In genomic region chr1:33369081-33369480, GRCh38 we compare ENCODE assay signal across 25 cellular contexts. TPM values are rescaled to one million over a fixed set of nuclear protein-coding genes. Genes with fewer than 3 reads are reported as not detected.
DNase-seq lines count a peak whose midpoint lies in the region; ATAC-seq, FAIRE-seq and TF ChIP-seq lines count a peak whose summit lies in the region.
"Had no signal": no experiment of that assay in that cellular context is flagged by ENCODE, and none has a peak within 500 bp of the region (broad histone marks: within the 10 kb centered on the region; RNA-seq: fewer than 3 reads in every experiment).

No MANE protein-coding gene starts in this region.

- no peak for TF ChIP-seq RAD21 in HCT116 (IDR thresholded peaks at IDR 0.05; ENCODE audit: low read depth)

- H3K9me3 ChIP-seq in HCT116 (ENCODE audit: control insufficient read depth in 1 of 2, insufficient read depth in 1 of 2, low read depth in 1 of 2, low read length in 2 of 2) (no peaks in the 10 kb centered on the region), neuronal stem cell (replicated peaks in 1 of 2; ENCODE audit: control insufficient read depth in 2 of 2, insufficient read depth in 1 of 2, low read depth in 1 of 2, low read length in 2 of 2) (no peaks in the 10 kb centered on the region), vagina (no peaks in the 10 kb centered on the region)
- H3K9me3 ChIP-seq: A549; BE2C; BLaER1 treated with 17β-estradiol and CSF1 and Interleukin-3, amounts not matched to agents 10 nM and 100 nM had no signal

- no peak overlapping the region for H3K9ac ChIP-seq in HCT116 (ENCODE audit: low read length)
- H3K9ac ChIP-seq in neuronal stem cell (ENCODE audit: low read depth, low read length, poor library complexity) = peak overlapping the region; percentile 75
- H3K9ac ChIP-seq: BLaER1 treated with 17β-estradiol and CSF1 and Interleukin-3, amounts not matched to agents 10 nM and 100 nM had no signal

- H3K27me3 ChIP-seq in HCT116 (ENCODE audit: insufficient read depth, low read length) (no peaks in the 10 kb centered on the region), neuronal stem cell (ENCODE audit: control insufficient read depth in 3 of 3, insufficient read depth in 3 of 3, low read depth in 1 of 3, low read length in 3 of 3) (no peaks in the 10 kb centered on the region), vagina (no peaks in the 10 kb centered on the region)
- H3K27me3 ChIP-seq: BE2C; BLaER1 treated with 17β-estradiol and CSF1 and Interleukin-3, amounts not matched to agents 10 nM and 100 nM had no signal

- H3K4me2 ChIP-seq in HCT116 (ENCODE audit: low read length) (no peak overlapping the region), neuronal stem cell (ENCODE audit: insufficient read depth, low read length, poor library complexity, severe bottlenecking) (no peak overlapping the region)
- H3K4me2 ChIP-seq: A549; BLaER1 treated with 17β-estradiol and CSF1 and Interleukin-3, amounts not matched to agents 10 nM and 100 nM; GM23338 had no signal

- TF ChIP-seq CTCF in HCT116 (IDR thresholded peaks at IDR 0.05 in 2 of 3, conservative IDR thresholded peaks at IDR 0.05 in 1 of 3; ENCODE audit: borderline replicate concordance in 1 of 3, insufficient read depth in 1 of 3, low read depth in 2 of 3, low read length in 2 of 3) (no peak), RWPE1 (conservative IDR thresholded peaks at IDR 0.05; ENCODE audit: low read depth) (no peak), glutamatergic neuron (IDR thresholded peaks at IDR 0.05; ENCODE audit: partially characterized antibody, unreplicated experiment) (no peak), vagina (IDR thresholded peaks at IDR 0.05) (no peak)

- peak overlapping the region; percentile 29 for H2AK5ac ChIP-seq in neuronal stem cell (ENCODE audit: low read depth, low read length)

- no peak overlapping the region for H4K8ac ChIP-seq in neuronal stem cell (ENCODE audit: low read depth, low read length)

- peak overlapping the region; percentile 91 for H2BK15ac ChIP-seq in neuronal stem cell (ENCODE audit: low read length)

- H3K79me1 ChIP-seq in neuronal stem cell (ENCODE audit: low read depth, low read length) = no peaks in the 10 kb centered on the region

- peak overlapping the region; percentile 39 for H3K27ac Mint-ChIP-seq in glutamatergic neuron (ENCODE audit: unreplicated experiment)
- H3K27ac Mint-ChIP-seq: CD4-positive, alpha-beta memory T cell; GM23338; H9; HFFc6 had no signal

- intact Hi-C loops in HCT116 (cut with micrococcal nuclease) = loop anchor here (2.0 to 10.0 kb wide), 3 partner anchors 103 to 244 kb away; partner anchors contain the start of gene ZSCAN20
- intact Hi-C loops in vagina (cut with DNase I) = loop anchor here (5.0 to 10.0 kb wide), 2 partner anchors 72 to 96 kb away; no protein-coding TSS in a partner anchor

- H3K36me3 ChIP-seq in HCT116 (ENCODE audit: control insufficient read depth in 1 of 2, insufficient read depth in 2 of 2, low read length in 2 of 2) (peaks cover 33 to 71% of the 10 kb centered on the region in 2 experiments; a peak in 3 of 4 replicates), neuronal stem cell (replicated peaks in 1 of 2; ENCODE audit: control insufficient read depth in 2 of 2, insufficient read depth in 2 of 2, low read length in 2 of 2) (no peaks in the 10 kb centered on the region), vagina (no peaks in the 10 kb centered on the region)
- H3K36me3 ChIP-seq: BE2C; BLaER1 treated with 17β-estradiol and CSF1 and Interleukin-3, amounts not matched to agents 10 nM and 100 nM had no signal

- no peak overlapping the region for H3K4ac ChIP-seq in neuronal stem cell (ENCODE audit: low read length)

- no CpG with 5 or more reads among the region's 9 CpGs for WGBS in neuronal stem cell (ENCODE audit: extremely low coverage in 2 of 2, insufficient read length in 2 of 2, insufficient replicate concordance in 1 of 2), 2 donors

- no peak overlapping the region for H2BK120ac ChIP-seq in neuronal stem cell (ENCODE audit: low read depth, low read length)

- peaks cover 18% of the 10 kb centered on the region for H3K9me3 Mint-ChIP-seq in glutamatergic neuron (ENCODE audit: unreplicated experiment)
- H3K9me3 Mint-ChIP-seq: CD4-positive, alpha-beta memory T cell; GM23338; HFFc6 had no signal

- H4K20me1 ChIP-seq in HCT116 (ENCODE audit: insufficient read depth) = no peaks in the 10 kb centered on the region

- H3K14ac ChIP-seq in neuronal stem cell (ENCODE audit: low read length) = peak overlapping the region; percentile 1

- H3K4me1 ChIP-seq in HCT116 (ENCODE audit: control insufficient read depth in 1 of 2, insufficient read depth in 2 of 2, low read length in 2 of 2) (0 out of 4 replicates have a peak, but pooled peaks cover 0 to 3% of the 10 kb centered on the region in 2 experiments), neuronal stem cell (ENCODE audit: control insufficient read depth in 2 of 2, insufficient read depth in 1 of 2, low read depth in 1 of 2, low read length in 2 of 2) (peaks cover 41 to 43% of the 10 kb centered on the region in 2 donors), vagina (peaks cover 40% of the 10 kb centered on the region)
- H3K4me1 ChIP-seq: A549 had no signal

- H3K27me3 Mint-ChIP-seq in glutamatergic neuron (ENCODE audit: unreplicated experiment) = peaks cover 10% of the 10 kb centered on the region

- H3K27ac ChIP-seq in HCT116 (ENCODE audit: low read depth, low read length) = no peak overlapping the region
- peak overlapping the region; percentile 9; the same call in 1 of the 2 replicates for H3K27ac ChIP-seq in RWPE1
- H3K27ac ChIP-seq in neuronal stem cell (replicated peaks; ENCODE audit: low read length) = no peak overlapping the region
- no peak overlapping the region for H3K27ac ChIP-seq in vagina
- H3K27ac ChIP-seq: A549; BLaER1 treated with 17β-estradiol and CSF1 and Interleukin-3, amounts not matched to agents 10 nM and 100 nM had no signal

- peak overlapping the region; percentile 45 for H2BK5ac ChIP-seq in neuronal stem cell (ENCODE audit: low read length)

- H3K79me2 ChIP-seq in HCT116 (ENCODE audit: insufficient read depth, low read length) = no peaks in the 10 kb centered on the region; the same call in 1 of the 2 replicates

- RAD21 ChIA-PET in HCT116 (lab: Charles Lee; ENCODE audit: low non-redundant PET in 1 of 2, low total read pairs in 2 of 2, uncharacterized antibody in 2 of 2, unreplicated experiment in 2 of 2) = no interaction called here

- H3K4me3 ChIP-seq in HCT116 (replicated peaks in 1 of 2; ENCODE audit: low read depth in 1 of 2, low read length in 2 of 2) = no peak overlapping the region
- no peak overlapping the region for H3K4me3 ChIP-seq in neuronal stem cell (ENCODE audit: low read length in 2 of 2)
- H3K4me3 ChIP-seq in vagina = no peak overlapping the region
- H3K4me3 ChIP-seq: A549; BLaER1 treated with 17β-estradiol and CSF1 and Interleukin-3, amounts not matched to agents 10 nM and 100 nM; GM23338 had no signal

- H3K18ac ChIP-seq in neuronal stem cell (ENCODE audit: low read length) = peak overlapping the region; percentile 71

- ATAC-seq in HCT116 (no peak), GM21515 (IDR thresholded peaks at IDR 0.05; ENCODE audit: unreplicated experiment) (no peak)
- ATAC-seq: A549 had no signal

- CTCF ChIA-PET in HCT116 (lab: Charles Lee) (interaction anchor here (0.7 kb wide), 1 partner anchor 18 kb away, joined by 4 read pairs; no protein-coding TSS in a partner anchor), RWPE1 (lab: Yijun Ruan, JAX) (interaction anchor here (1.0 to 2.8 kb wide), 3 partner anchors 74 to 102 kb away, joined by 4 to 13 read pairs (median 4); no protein-coding TSS in a partner anchor)

- BruUV-seq in HCT116 (replicated peaks; lab: Mats Ljungman, UMichigan) = TSS peak; percentile 5

- TF ChIP-seq POLR2A in HCT116 (IDR thresholded peaks at IDR 0.05; ENCODE audit: borderline replicate concordance, extremely low read depth, insufficient read depth, insufficient read length) = no peak
- TF ChIP-seq POLR2A in GM12892 (IDR thresholded peaks at IDR 0.05; ENCODE audit: low read depth, low read length) = no peak
- no peak for TF ChIP-seq POLR2A in vagina (IDR thresholded peaks at IDR 0.05)

- H4K91ac ChIP-seq in neuronal stem cell (ENCODE audit: low read depth, low read length, poor library complexity) = no peak overlapping the region

- FAIRE-seq in GM12892 (lab: Jason Lieb, UNC) = no peak
- FAIRE-seq: A549, GM12891, GM19239 had no signal

- H3K4me3 Mint-ChIP-seq in glutamatergic neuron (ENCODE audit: unreplicated experiment) = no peak overlapping the region
- H3K4me3 Mint-ChIP-seq: CD4-positive, alpha-beta memory T cell; GM23338; H9; HFFc6 had no signal

- peaks cover 56% of the 10 kb centered on the region for H3K4me1 Mint-ChIP-seq in glutamatergic neuron (ENCODE audit: low read depth, unreplicated experiment)

- POLR2A ChIA-PET in HCT116 (lab: Charles Lee) = no interaction called here
- POLR2A ChIA-PET in RWPE1 (lab: Yijun Ruan, JAX; ENCODE audit: low non-redundant PET) = no interaction called here

- H2BK12ac ChIP-seq in neuronal stem cell (ENCODE audit: low read length) = peak overlapping the region; percentile 34

- H3K23ac ChIP-seq in neuronal stem cell (ENCODE audit: low read depth, low read length, poor library complexity) = peak overlapping the region; percentile 17

- no peak overlapping the region for H2AFZ ChIP-seq in HCT116 (ENCODE audit: low read depth, low read length, poor library complexity, severe bottlenecking)
- no peak overlapping the region for H2AFZ ChIP-seq in neuronal stem cell (ENCODE audit: low read length)
- H2AFZ ChIP-seq: GM23338 had no signal

- H3K36me3 Mint-ChIP-seq in glutamatergic neuron (ENCODE audit: unreplicated experiment) = no peaks in the 10 kb centered on the region
- H3K36me3 Mint-ChIP-seq: CD4-positive, alpha-beta memory T cell had no signal

- H3K9me2 ChIP-seq in HCT116 (ENCODE audit: insufficient read depth) = no peaks in the 10 kb centered on the region

- no peak for DNase-seq in HCT116 (ENCODE audit: low read depth, low spot score)
- DNase-seq in RWPE1 (ENCODE audit: low spot score) = no peak
- DNase-seq in glutamatergic neuron = no peak
- no peak for DNase-seq in neuronal stem cell (ENCODE audit: low spot score)
- DNase-seq in GM12892 (ENCODE audit: insufficient read length) = no peak
- DNase-seq in vagina (ENCODE audit: extremely low spot score in 2 of 2) = no peak
- DNase-seq: 8988T; ACHN; AML-193; BE2C; CD4-positive, alpha-beta memory T cell; COR-L47; DMS153; DMS79; EL; GDM1; H9; HFFc6 had no signal

TF ChIP-seq in HCT116, 20 proteins besides CTCF, POLR2A, EP300 and RAD21 (continues in another document):
- peak; percentile 16; the same call in 1 of the 2 replicates for TF ChIP-seq POLR2AphosphoS5 (IDR thresholded peaks at IDR 0.05; ENCODE audit: low read depth, low read length)
- TF ChIP-seq SRF (IDR thresholded peaks at IDR 0.05; ENCODE audit: low read depth) = no peak
- no peak for TF ChIP-seq EZH2 (IDR thresholded peaks at IDR 0.05)
- no peak for TF ChIP-seq YY1 (IDR thresholded peaks at IDR 0.05; ENCODE audit: extremely low read depth, insufficient replicate concordance, low read depth, low read length)

RNA-seq across cellular contexts. Expression of gene A3GALT2, which starts 48.2 kb away (rescaled TPM):
- total RNA-seq in HCT116 (2021; ENCODE audit: unreplicated experiment) = not detected
- polyA plus RNA-seq in HCT116 (2012) = not detected in 2 replicates
- total RNA-seq in glutamatergic neuron (ENCODE audit: unreplicated experiment) = 0.71 TPM
- not detected for polyA plus RNA-seq in neuronal stem cell (2013, experiment 1 of 2)
- not detected for polyA plus RNA-seq in neuronal stem cell (2013, experiment 2 of 2)
- not detected for polyA plus RNA-seq in GM12892 (2012; ENCODE audit: missing spikeins)
- total RNA-seq in vagina = not detected
- total RNA-seq: CD4-positive, alpha-beta memory T cell; GM23338; H4; H9; HFFc6 had no signal
- polyA plus RNA-seq: A549; CD4-positive, alpha-beta memory T cell; GM23338 had no signal
